ENCODE assay signal across 2 cellular contexts in the genomic region with DNA sequence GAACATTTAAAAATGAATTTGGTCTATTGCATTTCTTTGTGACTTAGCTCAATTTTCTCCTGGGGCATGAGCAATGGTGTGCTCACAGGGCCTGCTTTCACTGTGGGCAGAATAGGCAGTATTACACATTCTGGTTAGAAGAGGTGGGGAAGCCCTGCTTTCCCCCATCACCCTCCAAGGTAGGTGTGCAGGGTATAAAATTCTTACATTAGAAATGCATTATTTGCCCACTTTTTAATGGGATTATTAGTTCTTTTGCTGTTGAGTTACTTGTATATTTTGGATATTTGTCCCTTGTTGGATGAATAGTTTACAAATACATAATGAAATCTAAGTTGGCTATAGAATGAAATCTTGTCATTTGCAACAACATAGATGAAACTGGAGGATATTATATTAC.
A peak's percentile ranks its signal among the peaks of the same experiment; 100 is the strongest.
TF ChIP-seq lines count a peak whose summit lies in the region.

No MANE protein-coding gene starts in this region.

TF ChIP-seq in HepG2, 621 proteins besides CTCF, POLR2A, EP300 and RAD21:
- TF ChIP-seq, protein P1, sequence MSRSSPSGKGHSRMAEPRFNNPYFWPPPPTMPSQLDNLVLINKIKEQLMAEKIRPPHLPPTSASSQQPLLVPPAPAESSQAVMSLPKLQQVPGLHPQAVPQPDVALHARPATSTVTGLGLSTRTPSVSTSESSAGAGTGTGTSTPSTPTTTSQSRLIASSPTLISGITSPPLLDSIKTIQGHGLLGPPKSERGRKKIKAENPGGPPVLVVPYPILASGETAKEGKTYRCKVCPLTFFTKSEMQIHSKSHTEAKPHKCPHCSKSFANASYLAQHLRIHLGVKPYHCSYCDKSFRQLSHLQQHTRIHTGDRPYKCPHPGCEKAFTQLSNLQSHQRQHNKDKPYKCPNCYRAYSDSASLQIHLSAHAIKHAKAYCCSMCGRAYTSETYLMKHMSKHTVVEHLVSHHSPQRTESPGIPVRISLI (CRISPR knock-in tag; IDR thresholded peaks at IDR 0.05; ENCODE audit: borderline replicate concordance): no peak
- TF ChIP-seq ZFP1 (CRISPR knock-in tag; IDR thresholded peaks at IDR 0.05): peak; percentile 98
- no peak for TF ChIP-seq FOXC1 (CRISPR knock-in tag; IDR thresholded peaks at IDR 0.05; ENCODE audit: borderline replicate concordance)
- no peak for TF ChIP-seq ESRRA (CRISPR knock-in tag; IDR thresholded peaks at IDR 0.05; ENCODE audit: low read depth)
- TF ChIP-seq ZNF569 (CRISPR knock-in tag; IDR thresholded peaks at IDR 0.05; ENCODE audit: borderline replicate concordance): no peak

TF ChIP-seq in K562, 482 proteins besides CTCF, POLR2A, EP300 and RAD21:
- TF ChIP-seq ZFP1 (CRISPR knock-in tag; IDR thresholded peaks at IDR 0.05): peak; percentile 89
- 0 out of 2 replicates have a peak, but pooled peaks have one; percentile 42 for TF ChIP-seq TRIM28 (IDR thresholded peaks at IDR 0.05)
- peak in 1 of 2 experiments; percentile 77; a peak in 2 of 3 replicates for TF ChIP-seq CBX3 (IDR thresholded peaks at IDR 0.05; ENCODE audit: borderline replicate concordance in 1 of 2, low read length in 2 of 2)
- TF ChIP-seq TRIM24 (IDR thresholded peaks at IDR 0.05): 0 out of 4 replicates have a peak, but pooled peaks of 1 of the 2 experiments have one; percentile 20
- TF ChIP-seq, protein P2, sequence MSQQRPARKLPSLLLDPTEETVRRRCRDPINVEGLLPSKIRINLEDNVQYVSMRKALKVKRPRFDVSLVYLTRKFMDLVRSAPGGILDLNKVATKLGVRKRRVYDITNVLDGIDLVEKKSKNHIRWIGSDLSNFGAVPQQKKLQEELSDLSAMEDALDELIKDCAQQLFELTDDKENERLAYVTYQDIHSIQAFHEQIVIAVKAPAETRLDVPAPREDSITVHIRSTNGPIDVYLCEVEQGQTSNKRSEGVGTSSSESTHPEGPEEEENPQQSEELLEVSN (IDR thresholded peaks at IDR 0.05; ENCODE audit: borderline replicate concordance in 1 of 2, extremely low read depth in 1 of 2, insufficient read depth in 1 of 2, insufficient read length in 1 of 2, low read depth in 1 of 2, low read length in 1 of 2, poor library complexity in 1 of 2, severe bottlenecking in 1 of 2): no peak
- TF ChIP-seq, protein P3, sequence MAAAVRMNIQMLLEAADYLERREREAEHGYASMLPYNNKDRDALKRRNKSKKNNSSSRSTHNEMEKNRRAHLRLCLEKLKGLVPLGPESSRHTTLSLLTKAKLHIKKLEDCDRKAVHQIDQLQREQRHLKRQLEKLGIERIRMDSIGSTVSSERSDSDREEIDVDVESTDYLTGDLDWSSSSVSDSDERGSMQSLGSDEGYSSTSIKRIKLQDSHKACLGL (CRISPR knock-in tag; IDR thresholded peaks at IDR 0.05; ENCODE audit: borderline replicate concordance, poor library complexity, severe bottlenecking): no peak
